8 cellular contexts compared by ENCODE assay signal in genomic region chr13:113491982-113492381, GRCh38. TPM values are rescaled to one million over a fixed set of nuclear protein-coding genes. Genes with fewer than 3 reads are reported as not detected.
DNase-seq lines count a peak whose midpoint lies in the region; ATAC-seq, FAIRE-seq and TF ChIP-seq lines count a peak whose summit lies in the region.

No MANE protein-coding gene starts in this region.

- peaks cover 6 to 14% of the 10 kb centered on the region in 2 donors for H3K4me1 ChIP-seq in kidney (ENCODE audit: control insufficient read depth in 1 of 2, insufficient read depth in 1 of 2, low read depth in 1 of 2, low read length in 2 of 2)

- FAIRE-seq in kidney (lab: Jason Lieb, UNC): no peak

- no peak for ATAC-seq in activated naive CD8-positive, alpha-beta T cell treated with anti-CD3 and anti-CD28 coated beads, Interleukin-2, amount 50 U/mL, for 24 hours
- no peak for ATAC-seq in GM18870 (IDR thresholded peaks at IDR 0.05; ENCODE audit: unreplicated experiment)

- H3K9me3 ChIP-seq in kidney (ENCODE audit: control insufficient read depth in 1 of 2, low read length in 2 of 2): no peaks in the 10 kb centered on the region

- no peak for TF ChIP-seq CTCF in kidney (IDR thresholded peaks at IDR 0.05; ENCODE audit: borderline replicate concordance, extremely low read depth, insufficient read depth)

- peak overlapping the region; percentile 72 for H3K27ac Mint-ChIP-seq in activated CD4-positive, alpha-beta T cell treated with anti-CD3 and anti-CD28 coated beads, Interleukin-2, amount 10 ng/mL, durations not matched to agents 7 days and 5 days
- H3K27ac Mint-ChIP-seq in activated naive CD8-positive, alpha-beta T cell treated with anti-CD3 and anti-CD28 coated beads, Interleukin-2, amount 50 U/mL, for 24 hours: peak overlapping the region; percentile 64

- POLR2A ChIA-PET in activated CD4-positive, alpha-beta T cell treated with anti-CD3 and anti-CD28 coated beads, Interleukin-2, amount 10 ng/mL, durations not matched to agents 7 days and 5 days (lab: Charles Lee): no interaction called here

- peaks cover 16% of the 10 kb centered on the region for H3K36me3 Mint-ChIP-seq in activated CD4-positive, alpha-beta T cell treated with anti-CD3 and anti-CD28 coated beads, Interleukin-2, amount 10 ng/mL, durations not matched to agents 7 days and 5 days (ENCODE audit: low read depth)
- H3K36me3 Mint-ChIP-seq in activated naive CD8-positive, alpha-beta T cell treated with anti-CD3 and anti-CD28 coated beads, Interleukin-2, amount 50 U/mL, for 24 hours (ENCODE audit: low read depth): peaks cover 23% of the 10 kb centered on the region

- peak overlapping the region; percentile 0 to 71 for H3K9ac ChIP-seq in kidney (ENCODE audit: low read length in 2 of 2)

- no peak for DNase-seq in activated CD4-positive, alpha-beta T cell treated with anti-CD3 and anti-CD28 coated beads, Interleukin-2, amount 10 ng/mL, durations not matched to agents 7 days and 5 days
- no peak for DNase-seq in activated CD4-positive, alpha-beta T cell treated with anti-CD3 and anti-CD28 coated beads, Interleukin-2, amount 50 U/mL, for 48 hours
- DNase-seq in activated naive CD8-positive, alpha-beta T cell treated with anti-CD3 and anti-CD28 coated beads, Interleukin-2, amount 50 U/mL, for 24 hours: no peak
- DNase-seq in kidney (no peak), substantia nigra (lab: John Stamatoyannopoulos, UW) (no peak), NCI-H345 (lab: John Stamatoyannopoulos, UW) (no peak), DMS79 (lab: John Stamatoyannopoulos, UW) (no peak)

- H3K27me3 Mint-ChIP-seq in activated CD4-positive, alpha-beta T cell treated with anti-CD3 and anti-CD28 coated beads, Interleukin-2, amount 10 ng/mL, durations not matched to agents 7 days and 5 days: no peaks in the 10 kb centered on the region
- no peaks in the 10 kb centered on the region for H3K27me3 Mint-ChIP-seq in activated naive CD8-positive, alpha-beta T cell treated with anti-CD3 and anti-CD28 coated beads, Interleukin-2, amount 50 U/mL, for 24 hours

- peak overlapping the region in 1 of 2 donors; percentile 72 for H3K4me3 ChIP-seq in kidney (ENCODE audit: low read length in 2 of 2)

- H3K9me3 Mint-ChIP-seq in activated CD4-positive, alpha-beta T cell treated with anti-CD3 and anti-CD28 coated beads, Interleukin-2, amount 10 ng/mL, durations not matched to agents 7 days and 5 days: no peaks in the 10 kb centered on the region
- no peaks in the 10 kb centered on the region for H3K9me3 Mint-ChIP-seq in activated naive CD8-positive, alpha-beta T cell treated with anti-CD3 and anti-CD28 coated beads, Interleukin-2, amount 50 U/mL, for 24 hours

- intact Hi-C loops in kidney (cut with DNase I): no loop called here

- peaks cover 3 to 12% of the 10 kb centered on the region in 2 donors for H3K36me3 ChIP-seq in kidney (ENCODE audit: control insufficient read depth in 1 of 2, insufficient read depth in 2 of 2, low read length in 2 of 2)

- CTCF ChIA-PET in activated CD4-positive, alpha-beta T cell treated with anti-CD3 and anti-CD28 coated beads, Interleukin-2, amount 10 ng/mL, durations not matched to agents 7 days and 5 days (lab: Charles Lee): interaction anchor here (0.6 kb wide), 1 partner anchor 41 kb away, joined by 3 read pairs; no protein-coding TSS in a partner anchor

- H3K4me3 Mint-ChIP-seq in activated CD4-positive, alpha-beta T cell treated with anti-CD3 and anti-CD28 coated beads, Interleukin-2, amount 10 ng/mL, durations not matched to agents 7 days and 5 days: peak overlapping the region; percentile 75
- peak overlapping the region; percentile 76 for H3K4me3 Mint-ChIP-seq in activated naive CD8-positive, alpha-beta T cell treated with anti-CD3 and anti-CD28 coated beads, Interleukin-2, amount 50 U/mL, for 24 hours

- peaks cover 67% of the 10 kb centered on the region for H3K4me1 Mint-ChIP-seq in activated CD4-positive, alpha-beta T cell treated with anti-CD3 and anti-CD28 coated beads, Interleukin-2, amount 10 ng/mL, durations not matched to agents 7 days and 5 days
- peaks cover 60% of the 10 kb centered on the region for H3K4me1 Mint-ChIP-seq in activated naive CD8-positive, alpha-beta T cell treated with anti-CD3 and anti-CD28 coated beads, Interleukin-2, amount 50 U/mL, for 24 hours

- H3K27ac ChIP-seq in kidney (ENCODE audit: low read depth in 2 of 2, low read length in 2 of 2) (no peak overlapping the region), substantia nigra (ENCODE audit: low read depth, low read length, poor library complexity, severe bottlenecking) (peak overlapping the region; percentile 85)

RNA-seq across cellular contexts. Expression of gene DCUN1D2, which starts 1.5 kb away (rescaled TPM):
- total RNA-seq in activated CD4-positive, alpha-beta T cell treated with anti-CD3 and anti-CD28 coated beads, Interleukin-2, amount 10 ng/mL, durations not matched to agents 7 days and 5 days: 10 to 100 TPM; 13.9 to 20.3 TPM
- total RNA-seq in kidney: 19.5 TPM
- 7.6 TPM for polyA plus RNA-seq in kidney (ENCODE audit: insufficient read depth, low read depth, low replicate concordance)

RNA-seq across cellular contexts. Expression of gene ADPRHL1, which starts 38.7 kb away (rescaled TPM):
- 1 to 10 TPM in 1 of 2 experiments, under 1 TPM in 1; 1.00 to 1.4 TPM for total RNA-seq in activated CD4-positive, alpha-beta T cell treated with anti-CD3 and anti-CD28 coated beads, Interleukin-2, amount 10 ng/mL, durations not matched to agents 7 days and 5 days
- 1.5 TPM for total RNA-seq in kidney
- 1.1 TPM for polyA plus RNA-seq in kidney (ENCODE audit: insufficient read depth, low read depth, low replicate concordance)
